In the genomic region with DNA sequence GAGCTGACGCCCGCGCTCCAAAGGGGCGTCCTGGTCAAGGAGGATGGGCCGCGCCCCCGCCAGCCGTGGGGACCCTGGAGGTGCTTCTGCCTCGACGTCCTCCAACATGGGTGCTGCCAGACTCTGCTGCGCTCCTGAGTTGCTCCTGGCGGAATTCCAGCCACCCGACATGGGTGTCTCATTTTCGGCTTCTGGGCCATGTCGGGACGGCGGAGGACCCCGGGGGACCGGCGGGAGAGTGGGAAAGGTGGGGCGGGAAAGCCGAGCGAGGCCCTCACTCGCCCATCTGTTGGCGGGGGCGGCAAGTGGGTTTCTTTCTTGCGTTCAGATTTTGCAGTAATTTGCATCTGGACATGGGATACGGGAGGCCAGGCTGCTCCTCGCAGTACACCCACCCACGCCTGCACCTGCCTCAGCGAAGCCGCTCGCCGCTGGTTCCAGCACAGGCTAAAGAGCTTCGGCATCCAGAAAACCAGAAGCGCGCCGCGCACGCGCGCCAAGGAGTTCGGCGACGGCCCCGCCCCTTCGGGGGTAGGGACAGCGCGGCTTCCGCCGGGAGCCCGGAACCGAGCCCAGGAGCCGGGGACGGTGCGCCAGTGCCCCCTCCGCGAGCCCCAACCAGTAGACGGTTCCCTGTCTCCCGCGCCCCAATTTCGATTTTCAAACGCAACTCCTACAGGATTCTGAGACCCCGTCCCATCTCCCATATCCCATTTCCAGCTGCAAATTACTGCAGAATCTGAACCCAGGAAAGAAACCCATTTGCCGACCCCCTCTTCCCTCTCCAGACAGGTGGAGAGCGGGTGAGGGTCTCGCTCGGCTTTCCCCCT, we compare ENCODE assay signal across 1 cellular context.
TF ChIP-seq lines count a peak whose summit lies in the region.

A gene (plus strand): TSS at position 563 of the 830 bp plus-strand sequence. CDS start 320 bp downstream, outside the sequence.

TF ChIP-seq in K562, 482 proteins besides CTCF, POLR2A, EP300 and RAD21 (continued from another document):
- no peak for TF ChIP-seq MTA1 (IDR thresholded peaks at IDR 0.05; ENCODE audit: borderline replicate concordance)
- TF ChIP-seq, protein P1, sequence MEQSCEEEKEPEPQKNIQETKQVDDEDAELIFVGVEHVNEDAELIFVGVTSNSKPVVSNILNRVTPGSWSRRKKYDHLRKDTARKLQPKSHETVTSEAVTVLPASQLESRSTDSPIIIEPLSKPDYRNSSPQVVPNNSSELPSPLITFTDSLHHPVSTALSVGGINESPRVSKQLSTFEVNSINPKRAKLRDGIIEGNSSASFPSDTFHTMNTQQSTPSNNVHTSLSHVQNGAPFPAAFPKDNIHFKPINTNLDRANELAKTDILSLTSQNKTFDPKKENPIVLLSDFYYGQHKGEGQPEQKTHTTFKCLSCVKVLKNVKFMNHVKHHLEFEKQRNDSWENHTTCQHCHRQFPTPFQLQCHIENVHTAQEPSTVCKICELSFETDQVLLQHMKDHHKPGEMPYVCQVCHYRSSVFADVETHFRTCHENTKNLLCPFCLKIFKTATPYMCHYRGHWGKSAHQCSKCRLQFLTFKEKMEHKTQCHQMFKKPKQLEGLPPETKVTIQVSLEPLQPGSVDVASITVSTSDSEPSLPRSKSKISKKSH (CRISPR knock-in tag; IDR thresholded peaks at IDR 0.05) = no peak
- TF ChIP-seq ZNF140 (CRISPR knock-in tag; IDR thresholded peaks at IDR 0.05) = no peak
- TF ChIP-seq ZC3H8 (IDR thresholded peaks at IDR 0.05) = no peak
- TF ChIP-seq, protein P2, sequence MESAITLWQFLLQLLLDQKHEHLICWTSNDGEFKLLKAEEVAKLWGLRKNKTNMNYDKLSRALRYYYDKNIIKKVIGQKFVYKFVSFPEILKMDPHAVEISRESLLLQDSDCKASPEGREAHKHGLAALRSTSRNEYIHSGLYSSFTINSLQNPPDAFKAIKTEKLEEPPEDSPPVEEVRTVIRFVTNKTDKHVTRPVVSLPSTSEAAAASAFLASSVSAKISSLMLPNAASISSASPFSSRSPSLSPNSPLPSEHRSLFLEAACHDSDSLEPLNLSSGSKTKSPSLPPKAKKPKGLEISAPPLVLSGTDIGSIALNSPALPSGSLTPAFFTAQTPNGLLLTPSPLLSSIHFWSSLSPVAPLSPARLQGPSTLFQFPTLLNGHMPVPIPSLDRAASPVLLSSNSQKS (CRISPR knock-in tag; IDR thresholded peaks at IDR 0.05) = no peak
- no peak for TF ChIP-seq ZNF133 (CRISPR knock-in tag; IDR thresholded peaks at IDR 0.05)
- TF ChIP-seq SP2 (IDR thresholded peaks at IDR 0.05; ENCODE audit: extremely low read depth, low read depth, low read length, poor library complexity, severe bottlenecking) = no peak
- TF ChIP-seq CHD2 (IDR thresholded peaks at IDR 0.05; ENCODE audit: low read depth, low read length) = no peak
- TF ChIP-seq, protein P3, sequence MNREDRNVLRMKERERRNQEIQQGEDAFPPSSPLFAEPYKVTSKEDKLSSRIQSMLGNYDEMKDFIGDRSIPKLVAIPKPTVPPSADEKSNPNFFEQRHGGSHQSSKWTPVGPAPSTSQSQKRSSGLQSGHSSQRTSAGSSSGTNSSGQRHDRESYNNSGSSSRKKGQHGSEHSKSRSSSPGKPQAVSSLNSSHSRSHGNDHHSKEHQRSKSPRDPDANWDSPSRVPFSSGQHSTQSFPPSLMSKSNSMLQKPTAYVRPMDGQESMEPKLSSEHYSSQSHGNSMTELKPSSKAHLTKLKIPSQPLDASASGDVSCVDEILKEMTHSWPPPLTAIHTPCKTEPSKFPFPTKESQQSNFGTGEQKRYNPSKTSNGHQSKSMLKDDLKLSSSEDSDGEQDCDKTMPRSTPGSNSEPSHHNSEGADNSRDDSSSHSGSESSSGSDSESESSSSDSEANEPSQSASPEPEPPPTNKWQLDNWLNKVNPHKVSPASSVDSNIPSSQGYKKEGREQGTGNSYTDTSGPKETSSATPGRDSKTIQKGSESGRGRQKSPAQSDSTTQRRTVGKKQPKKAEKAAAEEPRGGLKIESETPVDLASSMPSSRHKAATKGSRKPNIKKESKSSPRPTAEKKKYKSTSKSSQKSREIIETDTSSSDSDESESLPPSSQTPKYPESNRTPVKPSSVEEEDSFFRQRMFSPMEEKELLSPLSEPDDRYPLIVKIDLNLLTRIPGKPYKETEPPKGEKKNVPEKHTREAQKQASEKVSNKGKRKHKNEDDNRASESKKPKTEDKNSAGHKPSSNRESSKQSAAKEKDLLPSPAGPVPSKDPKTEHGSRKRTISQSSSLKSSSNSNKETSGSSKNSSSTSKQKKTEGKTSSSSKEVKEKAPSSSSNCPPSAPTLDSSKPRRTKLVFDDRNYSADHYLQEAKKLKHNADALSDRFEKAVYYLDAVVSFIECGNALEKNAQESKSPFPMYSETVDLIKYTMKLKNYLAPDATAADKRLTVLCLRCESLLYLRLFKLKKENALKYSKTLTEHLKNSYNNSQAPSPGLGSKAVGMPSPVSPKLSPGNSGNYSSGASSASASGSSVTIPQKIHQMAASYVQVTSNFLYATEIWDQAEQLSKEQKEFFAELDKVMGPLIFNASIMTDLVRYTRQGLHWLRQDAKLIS (CRISPR knock-in tag; IDR thresholded peaks at IDR 0.05) = no peak
- no peak for TF ChIP-seq HIVEP1 (CRISPR knock-in tag; IDR thresholded peaks at IDR 0.05)
- TF ChIP-seq RCOR1 (IDR thresholded peaks at IDR 0.05; ENCODE audit: borderline replicate concordance in 1 of 2, low read depth in 2 of 2, low read length in 2 of 2) = peak in 1 of 2 experiments; percentile 23; a peak in 1 of 4 replicates
- no peak for TF ChIP-seq ARHGAP35 (IDR thresholded peaks at IDR 0.05; ENCODE audit: partially characterized antibody)
- TF ChIP-seq STAG1 (CRISPR knock-in tag; IDR thresholded peaks at IDR 0.05; ENCODE audit: borderline replicate concordance) = no peak
